1 cellular context compared by ENCODE assay signal in genomic region chr7:29189743-29190201, GRCh38.
TF ChIP-seq lines count a peak whose summit lies in the region.

No MANE protein-coding gene starts in this region.

TF ChIP-seq in HepG2, 621 proteins besides CTCF, POLR2A, EP300 and RAD21 (continued from another document and continues in another):
- no peak for TF ChIP-seq ZNF567 (CRISPR knock-in tag; IDR thresholded peaks at IDR 0.05; ENCODE audit: borderline replicate concordance)
- TF ChIP-seq RFX1 (IDR thresholded peaks at IDR 0.05), result no peak
- no peak for TF ChIP-seq GPN1 (CRISPR knock-in tag; IDR thresholded peaks at IDR 0.05; ENCODE audit: borderline replicate concordance)
- no peak for TF ChIP-seq ZBTB14 (CRISPR knock-in tag; IDR thresholded peaks at IDR 0.05)
- no peak for TF ChIP-seq ZNF607 (CRISPR knock-in tag; IDR thresholded peaks at IDR 0.05; ENCODE audit: borderline replicate concordance)
- no peak for TF ChIP-seq SP5 (CRISPR knock-in tag; IDR thresholded peaks at IDR 0.05; ENCODE audit: borderline replicate concordance, low read depth)
- no peak for TF ChIP-seq HNRNPL (IDR thresholded peaks at IDR 0.05; ENCODE audit: low read depth, low read length)
- TF ChIP-seq ZNF207 (IDR thresholded peaks at IDR 0.05; ENCODE audit: borderline replicate concordance), result no peak
- no peak for TF ChIP-seq HOXA7 (CRISPR knock-in tag; IDR thresholded peaks at IDR 0.05)
- 0 out of 2 replicates have a peak, but pooled peaks have one; percentile 0 for TF ChIP-seq ZKSCAN8 (CRISPR knock-in tag; IDR thresholded peaks at IDR 0.05; ENCODE audit: borderline replicate concordance)
- TF ChIP-seq ZNF124 (CRISPR knock-in tag; IDR thresholded peaks at IDR 0.05), result no peak
- no peak for TF ChIP-seq ZNF33B (CRISPR knock-in tag; IDR thresholded peaks at IDR 0.05)
- TF ChIP-seq NR2F1 (CRISPR knock-in tag; IDR thresholded peaks at IDR 0.05), result no peak
- no peak; the same call in 1 of the 2 replicates for TF ChIP-seq PAXIP1 (CRISPR knock-in tag; conservative IDR thresholded peaks at IDR 0.05)
- no peak for TF ChIP-seq SP140L (CRISPR knock-in tag; IDR thresholded peaks at IDR 0.05; ENCODE audit: borderline replicate concordance)
- TF ChIP-seq CENPX (CRISPR knock-in tag; IDR thresholded peaks at IDR 0.05), result no peak
- no peak for TF ChIP-seq ZNF766 (CRISPR knock-in tag; IDR thresholded peaks at IDR 0.05; ENCODE audit: borderline replicate concordance)
- TF ChIP-seq ERF (CRISPR knock-in tag; IDR thresholded peaks at IDR 0.05), result no peak
- TF ChIP-seq SNAPC2 (CRISPR knock-in tag; IDR thresholded peaks at IDR 0.05), result no peak
- no peak for TF ChIP-seq ZNF337 (CRISPR knock-in tag; IDR thresholded peaks at IDR 0.05; ENCODE audit: borderline replicate concordance, low read depth)
- no peak for TF ChIP-seq ZNF230 (CRISPR knock-in tag; IDR thresholded peaks at IDR 0.05)
- TF ChIP-seq HES4 (CRISPR knock-in tag; IDR thresholded peaks at IDR 0.05; ENCODE audit: borderline replicate concordance), result no peak
- no peak for TF ChIP-seq ZNF256 (CRISPR knock-in tag; conservative IDR thresholded peaks at IDR 0.05)
- TF ChIP-seq ZNF547 (CRISPR knock-in tag; IDR thresholded peaks at IDR 0.05), result no peak
- TF ChIP-seq SMARCC2 (IDR thresholded peaks at IDR 0.05), result no peak
- no peak for TF ChIP-seq TBL1XR1 (IDR thresholded peaks at IDR 0.05; ENCODE audit: borderline replicate concordance, low read length, partially characterized antibody)
- TF ChIP-seq ZNF670 (CRISPR knock-in tag; IDR thresholded peaks at IDR 0.05; ENCODE audit: borderline replicate concordance), result no peak
- peak; percentile 24 for TF ChIP-seq HNRNPLL (IDR thresholded peaks at IDR 0.05; ENCODE audit: low read depth, low read length, poor library complexity, severe bottlenecking)
- TF ChIP-seq ZNF775 (CRISPR knock-in tag; IDR thresholded peaks at IDR 0.05; ENCODE audit: borderline replicate concordance), result no peak
- TF ChIP-seq ZFP90 (CRISPR knock-in tag; IDR thresholded peaks at IDR 0.05; ENCODE audit: borderline replicate concordance), result no peak
- no peak for TF ChIP-seq ZNF329 (CRISPR knock-in tag; IDR thresholded peaks at IDR 0.05; ENCODE audit: low read depth)
- TF ChIP-seq MAX (IDR thresholded peaks at IDR 0.05), result peak; percentile 62; the same call in 1 of the 2 replicates
- TF ChIP-seq SALL2 (CRISPR knock-in tag; IDR thresholded peaks at IDR 0.05), result no peak
- TF ChIP-seq YEATS4 (CRISPR knock-in tag; IDR thresholded peaks at IDR 0.05; ENCODE audit: borderline replicate concordance), result no peak
- TF ChIP-seq ZNF788 (CRISPR knock-in tag; IDR thresholded peaks at IDR 0.05; ENCODE audit: borderline replicate concordance), result 0 out of 2 replicates have a peak, but pooled peaks have one; percentile 55
- TF ChIP-seq RERE (CRISPR knock-in tag; IDR thresholded peaks at IDR 0.05; ENCODE audit: low read depth), result no peak
- TF ChIP-seq ZXDC (CRISPR knock-in tag; IDR thresholded peaks at IDR 0.05), result no peak
- peak; percentile 10; the same call in 1 of the 2 replicates for TF ChIP-seq KAT8 (CRISPR knock-in tag; IDR thresholded peaks at IDR 0.05)
- TF ChIP-seq U2AF1 (optimal IDR thresholded peaks at IDR 0.05; ENCODE audit: low read depth, low read length), result no peak
- no peak for TF ChIP-seq TSC22D2 (CRISPR knock-in tag; IDR thresholded peaks at IDR 0.05; ENCODE audit: borderline replicate concordance)
- TF ChIP-seq NPAS2 (CRISPR knock-in tag; IDR thresholded peaks at IDR 0.05; ENCODE audit: borderline replicate concordance), result no peak
- TF ChIP-seq NCOA1 (CRISPR knock-in tag; IDR thresholded peaks at IDR 0.05), result no peak
- TF ChIP-seq NRL (CRISPR knock-in tag; IDR thresholded peaks at IDR 0.05; ENCODE audit: borderline replicate concordance), result peak; percentile 42; the same call in 1 of the 2 replicates
- TF ChIP-seq JDP2 (CRISPR knock-in tag; IDR thresholded peaks at IDR 0.05; ENCODE audit: borderline replicate concordance), result no peak
- TF ChIP-seq ZSCAN30 (CRISPR knock-in tag; IDR thresholded peaks at IDR 0.05), result no peak
- no peak for TF ChIP-seq E2F1 (CRISPR knock-in tag; IDR thresholded peaks at IDR 0.05)
- TF ChIP-seq ZNF891 (CRISPR knock-in tag; IDR thresholded peaks at IDR 0.05), result no peak
- TF ChIP-seq BRD4 (CRISPR knock-in tag; IDR thresholded peaks at IDR 0.05), result no peak
- TF ChIP-seq PHB2 (IDR thresholded peaks at IDR 0.05; ENCODE audit: partially characterized antibody), result no peak
- TF ChIP-seq ZNF678 (CRISPR knock-in tag; IDR thresholded peaks at IDR 0.05), result no peak
- TF ChIP-seq FOXP1 (IDR thresholded peaks at IDR 0.05), result no peak
- peak; percentile 34; the same call in 1 of the 2 replicates for TF ChIP-seq FOXP1 (CRISPR knock-in tag; IDR thresholded peaks at IDR 0.05)
- TF ChIP-seq REPIN1 (CRISPR knock-in tag; IDR thresholded peaks at IDR 0.05; ENCODE audit: borderline replicate concordance, low read depth), result no peak
- TF ChIP-seq ZNF605 (CRISPR knock-in tag; IDR thresholded peaks at IDR 0.05), result no peak
- no peak for TF ChIP-seq ETV6 (CRISPR knock-in tag; conservative IDR thresholded peaks at IDR 0.05)
- TF ChIP-seq ZNF616 (CRISPR knock-in tag; IDR thresholded peaks at IDR 0.05; ENCODE audit: low read depth), result no peak
- no peak for TF ChIP-seq THAP11 (CRISPR knock-in tag; IDR thresholded peaks at IDR 0.05)
- TF ChIP-seq EEA1 (CRISPR knock-in tag; IDR thresholded peaks at IDR 0.05; ENCODE audit: borderline replicate concordance), result no peak
- TF ChIP-seq ZNF512 (CRISPR knock-in tag; IDR thresholded peaks at IDR 0.05), result no peak
